ENCODE assay signal across 28 cellular contexts in the genomic region with DNA sequence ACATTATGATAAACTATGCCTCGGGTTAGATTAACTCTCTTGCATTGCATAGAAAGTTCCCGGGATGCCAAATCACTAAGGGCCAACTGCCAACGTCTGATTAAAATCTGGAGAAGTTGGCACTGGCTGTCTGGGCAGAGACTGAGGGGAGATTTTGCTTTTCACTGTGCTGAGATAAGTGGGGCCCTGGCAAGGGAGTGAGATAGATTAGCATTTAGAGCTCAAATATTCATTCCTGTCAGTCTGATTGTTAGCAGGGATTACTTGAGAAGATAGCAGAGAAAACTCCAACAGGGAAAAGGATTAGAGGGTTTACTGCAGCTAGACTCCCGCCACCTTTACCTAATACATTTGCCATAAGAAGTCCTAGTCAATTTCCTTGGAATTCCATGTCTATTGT.
DNase-seq lines count a peak whose midpoint lies in the region; ATAC-seq, FAIRE-seq and TF ChIP-seq lines count a peak whose summit lies in the region.
"Had no signal": no experiment of that assay in that cellular context is flagged by ENCODE, and none has a peak within 500 bp of the region (broad histone marks: within the 10 kb centered on the region; RNA-seq: fewer than 3 reads in every experiment).

No MANE protein-coding gene starts in this region.

- peak overlapping the region; percentile 33 for H2AFZ ChIP-seq in keratinocyte (ENCODE audit: control insufficient read depth, low read length)

- peaks cover 29% of the 10 kb centered on the region for H3K4me1 ChIP-seq in cardiac muscle cell (ENCODE audit: low read depth)
- no peaks in the 10 kb centered on the region for H3K4me1 ChIP-seq in keratinocyte (ENCODE audit: control insufficient read depth, extremely low read depth, insufficient read depth, low read length)
- H3K4me1 ChIP-seq: A549, esophagus muscularis mucosa, gastrocnemius medialis, uterus had no signal

- TF ChIP-seq CTCF in cardiac muscle cell (IDR thresholded peaks at IDR 0.05; ENCODE audit: low read depth, low read length) = no peak
- no peak for TF ChIP-seq CTCF in WERI-Rb-1 (IDR thresholded peaks at IDR 0.05; ENCODE audit: low read depth, low read length)
- no peak for TF ChIP-seq CTCF in keratinocyte (optimal IDR thresholded peaks at IDR 0.05 in 1 of 3, IDR thresholded peaks at IDR 0.05 in 1 of 3, conservative IDR thresholded peaks at IDR 0.05 in 1 of 3; ENCODE audit: extremely low read depth in 1 of 3, insufficient read depth in 2 of 3, low read length in 3 of 3)

- H3K36me3 ChIP-seq in cardiac muscle cell (no peaks in the 10 kb centered on the region), WERI-Rb-1 (no peaks in the 10 kb centered on the region), keratinocyte (ENCODE audit: control insufficient read depth in 2 of 2, extremely low read depth in 1 of 2, insufficient read depth in 2 of 2, low read length in 2 of 2) (no peaks in the 10 kb centered on the region)
- H3K36me3 ChIP-seq: esophagus muscularis mucosa, gastrocnemius medialis, SJCRH30, uterus had no signal

- dilution Hi-C loops in keratinocyte (cut with MboI; ENCODE audit: extremely low pct_ligation_motif_present, low sequenced_read_pairs) = no loop called here

- H3K4me2 ChIP-seq in keratinocyte (ENCODE audit: control insufficient read depth, extremely low read depth, insufficient read depth, low read depth, low read length) = no peak overlapping the region
- H3K4me2 ChIP-seq: A549 had no signal

- no peaks in the 10 kb centered on the region for H3K9me1 ChIP-seq in keratinocyte (ENCODE audit: control insufficient read depth, extremely low read depth, insufficient read depth, low read length)

- intact Hi-C loops in Right ventricle myocardium superior (cut with DNase I) = no loop called here

- H3K4me3 ChIP-seq in cardiac muscle cell = no peak overlapping the region
- H3K4me3 ChIP-seq in WERI-Rb-1 (ENCODE audit: low read depth, low read length) = no peak overlapping the region
- H3K4me3 ChIP-seq in keratinocyte (ENCODE audit: control insufficient read depth in 2 of 3, extremely low read depth in 1 of 3, insufficient read depth in 2 of 3, low read depth in 1 of 3, low read length in 3 of 3) = no peak overlapping the region
- H3K4me3 ChIP-seq: A549, esophagus muscularis mucosa, gastrocnemius medialis, SJCRH30, uterus had no signal

- H3K27ac ChIP-seq in cardiac muscle cell (peak overlapping the region; percentile 71), WERI-Rb-1 (no peak overlapping the region), keratinocyte (ENCODE audit: control insufficient read depth, insufficient read depth, low read length) (no peak overlapping the region)
- H3K27ac ChIP-seq: A549, esophagus muscularis mucosa, gastrocnemius medialis, SJCRH30, uterus had no signal

- ATAC-seq in Right ventricle myocardium superior (ENCODE audit: poor library complexity) = no peak
- ATAC-seq: A549; gastrocnemius medialis; sciatic nerve; stimulated activated naive B cell treated with anti-CD40 and anti-IgM and Interleukin-4, amounts not matched to agents 10 μg/mL and 1 μg/mL and 100 μg/mL, for 72 hours; T-cell had no signal

- no peak for FAIRE-seq in keratinocyte (lab: Jason Lieb, UNC)
- FAIRE-seq: A549, GM18507 had no signal

- peak in 1 of 2 donors; percentile 58 for DNase-seq in cardiac muscle cell (ENCODE audit: low read depth in 1 of 2, low spot score in 1 of 2)
- DNase-seq in Right ventricle myocardium superior = no peak
- peak; percentile 52 for DNase-seq in WERI-Rb-1
- no peak for DNase-seq in keratinocyte (ENCODE audit: low read depth, low spot score)
- no peak for DNase-seq in LoVo (ENCODE audit: low spot score)
- no peak for DNase-seq in DMS114 treated with DMSO at 0.1 percent for 48 hours (lab: John Stamatoyannopoulos, UW; ENCODE audit: unreplicated experiment)
- DNase-seq in ureter (ENCODE audit: low spot score) = no peak
- DNase-seq in cerebellum (ENCODE audit: low spot score) = no peak
- DNase-seq: activated CD4-positive, alpha-beta T cell treated with anti-CD3 and anti-CD28 coated beads, Interleukin-2, amount 50 U/mL, for 48 hours; activated CD4-positive, CD25-positive, alpha-beta regulatory T cell; activated naive CD4-positive, alpha-beta T cell treated with anti-CD3 and anti-CD28 coated beads for 36 hours; DND-41; gastrocnemius medialis; immature natural killer cell; KBM-7; naive B cell; NCI-H146; NCI-H2171; NCI-H526; stimulated activated CD4-positive, alpha-beta T cell treated with anti-CD3 and anti-CD28 coated beads, Interleukin-4, amount 100 ng/mL, for 4 hours; stimulated activated naive B cell treated with anti-CD40 and anti-IgM and Interleukin-4, amounts not matched to agents 10 μg/mL and 1 μg/mL and 100 μg/mL, for 72 hours; T-cell; uterus had no signal

- H3K27me3 ChIP-seq in cardiac muscle cell (no peaks in the 10 kb centered on the region), WERI-Rb-1 (ENCODE audit: insufficient read depth, low read depth, severe bottlenecking) (no peaks in the 10 kb centered on the region), keratinocyte (ENCODE audit: control insufficient read depth, extremely low read depth, insufficient read depth, low read length) (no peaks in the 10 kb centered on the region)
- H3K27me3 ChIP-seq: esophagus muscularis mucosa, gastrocnemius medialis, SJCRH30, uterus had no signal

- H3K9me3 ChIP-seq in cardiac muscle cell (ENCODE audit: low read depth) (no peaks in the 10 kb centered on the region), WERI-Rb-1 (ENCODE audit: severe bottlenecking) (peaks cover 2% of the 10 kb centered on the region), keratinocyte (ENCODE audit: control insufficient read depth, low read depth, low read length) (no peaks in the 10 kb centered on the region)
- H3K9me3 ChIP-seq: A549, esophagus muscularis mucosa, gastrocnemius medialis, SJCRH30, uterus had no signal

- no peak overlapping the region for H3K9ac ChIP-seq in keratinocyte (ENCODE audit: control insufficient read depth, extremely low read depth, insufficient read depth, low read length)

- H4K20me1 ChIP-seq in keratinocyte (ENCODE audit: control insufficient read depth, extremely low read depth, insufficient read depth, low read length) = no peaks in the 10 kb centered on the region

- no peaks in the 10 kb centered on the region for H3K79me2 ChIP-seq in keratinocyte (ENCODE audit: control insufficient read depth, insufficient read depth, low read length)
